In the genomic region with DNA sequence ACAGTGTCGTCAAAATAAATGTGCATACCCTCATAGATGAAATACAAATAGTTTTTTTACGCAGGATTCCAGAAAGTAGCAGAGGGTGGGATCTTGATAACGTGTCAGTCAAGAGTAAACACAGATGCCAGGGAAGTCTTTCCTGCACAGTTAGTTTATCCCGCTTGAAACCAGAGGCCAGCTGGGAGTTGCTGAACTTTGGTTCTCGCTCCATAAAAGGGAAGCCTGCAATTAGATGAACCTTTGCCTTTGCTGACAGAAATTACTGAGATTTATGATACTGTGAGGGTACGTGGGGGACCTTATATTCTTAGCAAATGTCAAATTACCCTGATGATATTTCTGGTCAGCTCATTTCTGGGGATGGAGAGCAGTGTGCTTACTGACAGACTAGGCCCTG, we compare ENCODE assay signal across 27 cellular contexts.
"Had no signal": no experiment of that assay in that cellular context is flagged by ENCODE, and none has a peak within 500 bp of the region (broad histone marks: within the 10 kb centered on the region; RNA-seq: fewer than 3 reads in every experiment).

No MANE protein-coding gene starts in this region.

- ATAC-seq: activated CD4-positive, alpha-beta T cell treated with anti-CD3 and anti-CD28 coated beads for 36 hours; activated CD8-positive, alpha-beta memory T cell treated with anti-CD3 and anti-CD28 coated beads, Interleukin-2, amount 10 ng/mL, durations not matched to agents 7 days and 5 days; activated CD8-positive, alpha-beta T cell treated with anti-CD3 and anti-CD28 coated beads, Interleukin-2, amount 10 ng/mL, durations not matched to agents 7 days and 5 days; heart left ventricle; left lung; lower lobe of right lung; sciatic nerve; stimulated activated naive B cell treated with anti-CD40 and anti-IgM and Interleukin-4, amounts not matched to agents 10 μg/mL and 1 μg/mL and 100 μg/mL, for 72 hours; T-cell had no signal

- H3K27me3 Mint-ChIP-seq: activated CD4-positive, alpha-beta T cell treated with anti-CD3 and anti-CD28 coated beads for 36 hours; activated naive CD4-positive, alpha-beta T cell treated with anti-CD3 and anti-CD28 coated beads, Interleukin-2, amount 50 U/mL, for 24 hours; progenitor cell of endocrine pancreas; T-cell had no signal

- H3K36me3 Mint-ChIP-seq: naive B cell; stimulated activated naive B cell treated with anti-CD40 and anti-IgM and Interleukin-4, amounts not matched to agents 10 μg/mL and 1 μg/mL and 100 μg/mL, for 72 hours had no signal

- DNase-seq: activated CD4-positive, alpha-beta T cell treated with anti-CD3 and anti-CD28 coated beads for 36 hours; activated CD4-positive, CD25-positive, alpha-beta regulatory T cell; activated CD8-positive, alpha-beta memory T cell treated with anti-CD3 and anti-CD28 coated beads, Interleukin-2, amount 10 ng/mL, durations not matched to agents 7 days and 5 days; activated CD8-positive, alpha-beta T cell treated with anti-CD3 and anti-CD28 coated beads, Interleukin-2, amount 10 ng/mL, durations not matched to agents 7 days and 5 days; activated T-cell treated with anti-CD3 and anti-CD28 coated beads, Interleukin-2, amount 50 U/mL, for 48 hours; central memory CD4-positive, alpha-beta T cell; effector memory CD4-positive, alpha-beta T cell; foreskin fibroblast; heart left ventricle; left lung; lower lobe of right lung; mesendoderm; naive B cell; nephron progenitor cell; ovary; stimulated activated CD4-positive, alpha-beta T cell treated with anti-CD3 and anti-CD28 coated beads, Interleukin-2, amount 100 ng/mL, for 24 hours; stimulated activated naive B cell treated with anti-CD40 and anti-IgM and Interleukin-4, amounts not matched to agents 10 μg/mL and 1 μg/mL and 100 μg/mL, for 72 hours; stomach; T-cell; tibial artery had no signal

- H3K27me3 ChIP-seq: breast epithelium, heart left ventricle, left lung, ovary, stomach, tibial artery had no signal

- H3K4me3 Mint-ChIP-seq: activated CD4-positive, alpha-beta T cell treated with anti-CD3 and anti-CD28 coated beads for 36 hours; activated CD8-positive, alpha-beta memory T cell treated with anti-CD3 and anti-CD28 coated beads, Interleukin-2, amount 10 ng/mL, durations not matched to agents 7 days and 5 days; activated CD8-positive, alpha-beta T cell treated with anti-CD3 and anti-CD28 coated beads, Interleukin-2, amount 10 ng/mL, durations not matched to agents 7 days and 5 days; activated naive CD4-positive, alpha-beta T cell treated with anti-CD3 and anti-CD28 coated beads, Interleukin-2, amount 50 U/mL, for 24 hours; naive B cell; nephron progenitor cell; stimulated activated naive B cell treated with anti-CD40 and anti-IgM and Interleukin-4, amounts not matched to agents 10 μg/mL and 1 μg/mL and 100 μg/mL, for 72 hours; T-cell had no signal

- H3K4me3 ChIP-seq: breast epithelium, heart left ventricle, left lung, lower lobe of right lung, ovary, skin epidermis, stomach, tibial artery had no signal

- H3K4me1 ChIP-seq: breast epithelium, tibial artery had no signal

- H3K4me1 Mint-ChIP-seq: nephron progenitor cell had no signal

- H3K27ac Mint-ChIP-seq: activated CD4-positive, alpha-beta T cell treated with anti-CD3 and anti-CD28 coated beads for 36 hours; activated CD8-positive, alpha-beta memory T cell treated with anti-CD3 and anti-CD28 coated beads, Interleukin-2, amount 10 ng/mL, durations not matched to agents 7 days and 5 days; activated CD8-positive, alpha-beta T cell treated with anti-CD3 and anti-CD28 coated beads, Interleukin-2, amount 10 ng/mL, durations not matched to agents 7 days and 5 days; activated naive CD4-positive, alpha-beta T cell treated with anti-CD3 and anti-CD28 coated beads, Interleukin-2, amount 50 U/mL, for 24 hours; activated T-helper 2 cell treated with anti-CD3 and anti-CD28 coated beads, Interferon-gamma antibody, Interleukin-2, Interleukin-4, amounts not matched to agents 10 μg/mL and 5 μg/mL and 100 μg/mL, durations not matched to agents 14 hours and 24 hours and 36 hours; nephron progenitor cell; progenitor cell of endocrine pancreas; stimulated activated naive B cell treated with anti-CD40 and anti-IgM and Interleukin-4, amounts not matched to agents 10 μg/mL and 1 μg/mL and 100 μg/mL, for 72 hours; T-cell had no signal

- H3K36me3 ChIP-seq: breast epithelium, heart left ventricle, lower lobe of right lung, ovary, tibial artery had no signal

- FAIRE-seq: endothelial cell of umbilical vein had no signal

- H3K27ac ChIP-seq: breast epithelium, heart left ventricle, ovary, skin epidermis, stomach, tibial artery had no signal

- H3K9me3 Mint-ChIP-seq: activated naive CD4-positive, alpha-beta T cell treated with anti-CD3 and anti-CD28 coated beads, Interleukin-2, amount 50 U/mL, for 24 hours; activated T-helper 2 cell treated with anti-CD3 and anti-CD28 coated beads, Interferon-gamma antibody, Interleukin-2, Interleukin-4, amounts not matched to agents 10 μg/mL and 5 μg/mL and 100 μg/mL, durations not matched to agents 14 hours and 24 hours and 36 hours; T-cell had no signal

- H3K9me3 ChIP-seq: breast epithelium, heart left ventricle, left lung, lower lobe of right lung, ovary, stomach, tibial artery had no signal
